18 cellular contexts compared by ENCODE assay signal in genomic region chr7:141999219-141999618, GRCh38. TPM values are rescaled to one million over a fixed set of nuclear protein-coding genes. Genes with fewer than 3 reads are reported as not detected.
DNase-seq lines count a peak whose midpoint lies in the region; ATAC-seq and TF ChIP-seq lines count a peak whose summit lies in the region.
"Had no signal": no experiment of that assay in that cellular context is flagged by ENCODE, and none has a peak within 500 bp of the region (broad histone marks: within the 10 kb centered on the region; RNA-seq: fewer than 3 reads in every experiment).

No MANE protein-coding gene starts in this region.

- no peak overlapping the region for H3K4me3 ChIP-seq in HEK293 (ENCODE audit: low read depth, low read length)
- H3K4me3 ChIP-seq: HAP-1 had no signal

- POLR2A ChIA-PET in HEK293 (lab: Yijun Ruan, JAX), result interaction anchor here (1.0 kb wide), 1 partner anchor 12 kb away, joined by 3 read pairs; no protein-coding TSS in a partner anchor

- no peaks in the 10 kb centered on the region for H3K36me3 ChIP-seq in HEK293 (ENCODE audit: control insufficient read depth in 2 of 2, insufficient read depth in 1 of 2, low read length in 2 of 2)
- H3K36me3 ChIP-seq: HAP-1 had no signal

- DNase-seq in COLO668 (lab: John Stamatoyannopoulos, UW; ENCODE audit: unreplicated experiment), result peak; percentile 61
- peak; percentile 6 for DNase-seq in NCI-H526 treated with DMSO at 0.1 percent for 48 hours (lab: John Stamatoyannopoulos, UW)
- DNase-seq in left colon, result no peak
- no peak for DNase-seq in T1000 (lab: John Stamatoyannopoulos, UW)
- DNase-seq in H4 (ENCODE audit: low spot score), result no peak
- DNase-seq: C1 segment of cervical spinal cord, DMS79, NCI-H1436, NCI-H2029 treated with DMSO at 0.1 percent for 48 hours, NCI-H524 treated with DMSO at 0.1 percent for 48 hours, PC-3, T-cell had no signal

- no peaks in the 10 kb centered on the region for H3K9me3 ChIP-seq in HEK293 (ENCODE audit: control insufficient read depth, insufficient read depth, low read depth, low read length)
- H3K9me3 ChIP-seq: HAP-1 had no signal

- CTCF ChIA-PET in HEK293 (lab: Yijun Ruan, JAX), result interaction anchor here (0.8 kb wide), 1 partner anchor 112 kb away, joined by 4 read pairs; the partner anchor contains the start of gene MGAM2

- H3K27ac ChIP-seq in HEK293 (ENCODE audit: extremely low read depth, low read depth, low read length), result no peak overlapping the region

- intact Hi-C loops in left colon (cut with DNase I, micrococcal nuclease), result no loop called here

- TF ChIP-seq CTCF in HEK293 (tag by site-specific recombination; IDR thresholded peaks at IDR 0.05), result no peak

- ATAC-seq in left colon (peak; percentile 69), SK-N-SH treated with all-trans-retinoic acid at 6 μM for 48 hours (no peak)
- ATAC-seq: PC-3, T-cell had no signal

- peaks cover 2% of the 10 kb centered on the region; the same call in 1 of the 2 replicates for H3K4me1 ChIP-seq in HEK293 (ENCODE audit: control insufficient read depth, insufficient read depth, low read length)
- H3K4me1 ChIP-seq: HAP-1 had no signal

TF ChIP-seq in HEK293, 187 proteins besides CTCF, POLR2A, EP300 and RAD21:
- TF ChIP-seq ZBTB20 (tag by site-specific recombination; IDR thresholded peaks at IDR 0.05) (peak; percentile 20; the same call in 1 of the 2 replicates), TCF7L2 (IDR thresholded peaks at IDR 0.05; ENCODE audit: borderline replicate concordance, low read depth, low read length) (peak; percentile 44; the same call in 1 of the 2 replicates), ZNF132 (tag by site-specific recombination; IDR thresholded peaks at IDR 0.05; ENCODE audit: borderline replicate concordance) (no peak), KLF8 (tag by site-specific recombination; IDR thresholded peaks at IDR 0.05) (0 out of 2 replicates have a peak, but pooled peaks have one; percentile 46), OSR2 (tag by site-specific recombination; IDR thresholded peaks at IDR 0.05) (peak; percentile 60; the same call in 1 of the 2 replicates), ZNF341 (tag by site-specific recombination; IDR thresholded peaks at IDR 0.05; ENCODE audit: low read depth) (no peak), ZNF174 (tag by site-specific recombination; IDR thresholded peaks at IDR 0.05) (no peak), SP2 (tag by site-specific recombination; IDR thresholded peaks at IDR 0.05) (no peak), ZNF623 (tag by site-specific recombination; IDR thresholded peaks at IDR 0.05) (no peak), ZNF114 (tag by site-specific recombination; IDR thresholded peaks at IDR 0.05) (no peak), OVOL3 (tag by site-specific recombination; IDR thresholded peaks at IDR 0.05) (no peak), ZBTB17 (tag by site-specific recombination; IDR thresholded peaks at IDR 0.05) (0 out of 2 replicates have a peak, but pooled peaks have one; percentile 14), ZNF175 (tag by site-specific recombination; IDR thresholded peaks at IDR 0.05) (no peak), TRIM28 (IDR thresholded peaks at IDR 0.05; ENCODE audit: borderline replicate concordance, low read length) (0 out of 2 replicates have a peak, but pooled peaks have one; percentile 9), ZNF843 (tag by site-specific recombination; IDR thresholded peaks at IDR 0.05) (peak; percentile 30; the same call in 1 of the 2 replicates)
- TF ChIP-seq, protein P1, sequence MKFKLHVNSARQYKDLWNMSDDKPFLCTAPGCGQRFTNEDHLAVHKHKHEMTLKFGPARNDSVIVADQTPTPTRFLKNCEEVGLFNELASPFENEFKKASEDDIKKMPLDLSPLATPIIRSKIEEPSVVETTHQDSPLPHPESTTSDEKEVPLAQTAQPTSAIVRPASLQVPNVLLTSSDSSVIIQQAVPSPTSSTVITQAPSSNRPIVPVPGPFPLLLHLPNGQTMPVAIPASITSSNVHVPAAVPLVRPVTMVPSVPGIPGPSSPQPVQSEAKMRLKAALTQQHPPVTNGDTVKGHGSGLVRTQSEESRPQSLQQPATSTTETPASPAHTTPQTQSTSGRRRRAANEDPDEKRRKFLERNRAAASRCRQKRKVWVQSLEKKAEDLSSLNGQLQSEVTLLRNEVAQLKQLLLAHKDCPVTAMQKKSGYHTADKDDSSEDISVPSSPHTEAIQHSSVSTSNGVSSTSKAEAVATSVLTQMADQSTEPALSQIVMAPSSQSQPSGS (tag by site-specific recombination; IDR thresholded peaks at IDR 0.05; ENCODE audit: low read depth), result 0 out of 2 replicates have a peak, but pooled peaks have one; percentile 21

TF ChIP-seq in SK-N-SH treated with all-trans-retinoic acid at 6 μM for 48 hours, 23 proteins besides CTCF, POLR2A, EP300 and RAD21:
- TF ChIP-seq ZFP30 (CRISPR knock-in tag; IDR thresholded peaks at IDR 0.05) (no peak), TCF4 (CRISPR knock-in tag; IDR thresholded peaks at IDR 0.05; ENCODE audit: borderline replicate concordance) (no peak), TOX (CRISPR knock-in tag; IDR thresholded peaks at IDR 0.05; ENCODE audit: borderline replicate concordance) (no peak), POU6F1 (CRISPR knock-in tag; IDR thresholded peaks at IDR 0.05; ENCODE audit: borderline replicate concordance, low read depth) (no peak), ZFP3 (CRISPR knock-in tag; IDR thresholded peaks at IDR 0.05) (no peak), ISL1 (CRISPR knock-in tag; IDR thresholded peaks at IDR 0.05) (no peak), SNAI2 (CRISPR knock-in tag; IDR thresholded peaks at IDR 0.05) (no peak), TSHZ2 (CRISPR knock-in tag; IDR thresholded peaks at IDR 0.05) (no peak)
- TF ChIP-seq, protein P2, sequence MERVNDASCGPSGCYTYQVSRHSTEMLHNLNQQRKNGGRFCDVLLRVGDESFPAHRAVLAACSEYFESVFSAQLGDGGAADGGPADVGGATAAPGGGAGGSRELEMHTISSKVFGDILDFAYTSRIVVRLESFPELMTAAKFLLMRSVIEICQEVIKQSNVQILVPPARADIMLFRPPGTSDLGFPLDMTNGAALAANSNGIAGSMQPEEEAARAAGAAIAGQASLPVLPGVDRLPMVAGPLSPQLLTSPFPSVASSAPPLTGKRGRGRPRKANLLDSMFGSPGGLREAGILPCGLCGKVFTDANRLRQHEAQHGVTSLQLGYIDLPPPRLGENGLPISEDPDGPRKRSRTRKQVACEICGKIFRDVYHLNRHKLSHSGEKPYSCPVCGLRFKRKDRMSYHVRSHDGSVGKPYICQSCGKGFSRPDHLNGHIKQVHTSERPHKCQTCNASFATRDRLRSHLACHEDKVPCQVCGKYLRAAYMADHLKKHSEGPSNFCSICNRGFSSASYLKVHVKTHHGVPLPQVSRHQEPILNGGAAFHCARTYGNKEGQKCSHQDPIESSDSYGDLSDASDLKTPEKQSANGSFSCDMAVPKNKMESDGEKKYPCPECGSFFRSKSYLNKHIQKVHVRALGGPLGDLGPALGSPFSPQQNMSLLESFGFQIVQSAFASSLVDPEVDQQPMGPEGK (CRISPR knock-in tag; IDR thresholded peaks at IDR 0.05; ENCODE audit: borderline replicate concordance), result no peak

RNA-seq across cellular contexts. Expression of gene MGAM, which starts 3.5 kb away (rescaled TPM):
- total RNA-seq in left colon, result 1 to 10 TPM; 1.0 to 2.8 TPM
- 0.02 and 0.08 TPM in 2 replicates for total RNA-seq in H4 (2014; rRNA removed; shearing (Covaris generic))
- total RNA-seq: A673, PC-3 had no signal

RNA-seq across cellular contexts. Expression of gene TAS2R38, which starts 25.6 kb away (rescaled TPM):
- total RNA-seq in left colon, result not detected
- not detected in 2 replicates for total RNA-seq in H4 (2014; rRNA removed; shearing (Covaris generic))
- total RNA-seq: A673, HT1080, PC-3, SK-MEL-5, T-cell had no signal

RNA-seq across cellular contexts. Expression of gene CLEC5A, which starts 52.4 kb away (rescaled TPM):
- under 1 TPM in 1 of 2 donors, not detected in 1; 0.55 TPM for total RNA-seq in left colon
- total RNA-seq in H4 (2014; rRNA removed; shearing (Covaris generic)), result not detected in 2 replicates
- total RNA-seq: A673, HT1080, PC-3, SK-MEL-5, T-cell had no signal

Comparison
In these comparisons a context has a peak if more than half of its experiments do, and no peak if none do; other contexts are left out.
1. DNase-seq: peak in COLO668 (single experiment) and NCI-H526 treated with DMSO at 0.1 percent for 48 hours (single experiment); none in left colon (0 of 2), T1000 (single experiment) and H4 (single experiment).